In genomic region chr12:12273291-12273957, GRCh38 we compare ENCODE assay signal across 23 cellular contexts. TPM values are rescaled to one million over a fixed set of nuclear protein-coding genes. Genes with fewer than 3 reads are reported as not detected.
DNase-seq lines count a peak whose midpoint lies in the region; ATAC-seq, FAIRE-seq and TF ChIP-seq lines count a peak whose summit lies in the region.
"Had no signal": no experiment of that assay in that cellular context is flagged by ENCODE, and none has a peak within 500 bp of the region (broad histone marks: within the 10 kb centered on the region; RNA-seq: fewer than 3 reads in every experiment).

No MANE protein-coding gene starts in this region.

- H3K4ac ChIP-seq in H1 (replicated peaks; ENCODE audit: insufficient read length, low read depth, low read length): peak overlapping the region; percentile 7

- no peak for FAIRE-seq in H1 (lab: Jason Lieb, UNC)
- FAIRE-seq: islet of Langerhans had no signal

- H2BK5ac ChIP-seq in H1 (ENCODE audit: low read depth, low read length): peak overlapping the region; percentile 78; the same call in 1 of the 2 replicates

- no peak overlapping the region for H3K4me3 Mint-ChIP-seq in Caco-2 (ENCODE audit: unreplicated experiment)
- H3K4me3 Mint-ChIP-seq: CD4-positive, CD25-positive, alpha-beta regulatory T cell; central memory CD8-positive, alpha-beta T cell; H9 had no signal

- H2BK20ac ChIP-seq in H1 (ENCODE audit: low read length): peak overlapping the region; percentile 90; the same call in 1 of the 2 replicates

- no peak for TF ChIP-seq EP300 in H1 (IDR thresholded peaks at IDR 0.05; ENCODE audit: borderline replicate concordance in 1 of 2, low read depth in 2 of 2, low read length in 2 of 2)

- H3K4me3 ChIP-seq in Caco-2 (ENCODE audit: low read depth, low read length) (no peak overlapping the region), MG63 (no peak overlapping the region), H1 (ENCODE audit: extremely low read depth in 1 of 4, insufficient read depth in 2 of 4, low read depth in 3 of 4, low read length in 4 of 4) (no peak overlapping the region), parathyroid adenoma (ENCODE audit: low read depth, low read length) (no peak overlapping the region)
- H3K4me3 ChIP-seq: adrenal gland had no signal

- no TSS peak for BruUV-seq in Caco-2 (replicated peaks; lab: Mats Ljungman, UMichigan)

- no peaks in the 10 kb centered on the region for H3K23me2 ChIP-seq in H1 (ENCODE audit: low read depth, low read length)

- H3K4me1 ChIP-seq in Caco-2 (peaks cover 9% of the 10 kb centered on the region), H1 (replicated peaks in 1 of 4; ENCODE audit: control insufficient read depth in 3 of 4, insufficient read depth in 4 of 4, low read length in 3 of 4) (peaks cover 0 to 3% (median 0%) of the 10 kb centered on the region in 4 experiments; a peak in 4 of 7 replicates), parathyroid adenoma (peaks cover 4% of the 10 kb centered on the region)
- H3K4me1 ChIP-seq: adrenal gland had no signal

- H3K9me3 ChIP-seq in Caco-2: no peaks in the 10 kb centered on the region; the same call in 1 of the 2 replicates
- H3K9me3 ChIP-seq in MG63: peaks cover 3% of the 10 kb centered on the region; the same call in 1 of the 2 replicates
- no peaks in the 10 kb centered on the region for H3K9me3 ChIP-seq in H1 (ENCODE audit: insufficient read depth in 2 of 2, low read depth in 1 of 2, low read length in 1 of 2)
- no peaks in the 10 kb centered on the region for H3K9me3 ChIP-seq in parathyroid adenoma (ENCODE audit: control insufficient read depth, low read length)
- H3K9me3 ChIP-seq: adrenal gland had no signal

- H3K36me3 Mint-ChIP-seq in Caco-2 (ENCODE audit: insufficient read depth, unreplicated experiment): no peaks in the 10 kb centered on the region
- H3K36me3 Mint-ChIP-seq: CD4-positive, CD25-positive, alpha-beta regulatory T cell had no signal

- H3K27me3 Mint-ChIP-seq in Caco-2 (ENCODE audit: insufficient read depth, unreplicated experiment): no peaks in the 10 kb centered on the region

- H3K4me1 Mint-ChIP-seq in Caco-2 (ENCODE audit: low read depth, unreplicated experiment): peaks cover 22% of the 10 kb centered on the region
- H3K4me1 Mint-ChIP-seq: CD4-positive, CD25-positive, alpha-beta regulatory T cell; central memory CD8-positive, alpha-beta T cell had no signal

- H2AK5ac ChIP-seq in H1 (ENCODE audit: low read depth, low read length): no peak overlapping the region

- H3K9ac ChIP-seq in H1 (replicated peaks in 1 of 4; ENCODE audit: extremely low read depth in 1 of 4, low read depth in 3 of 4, low read length in 3 of 4): no peak overlapping the region
- no peak overlapping the region for H3K9ac ChIP-seq in parathyroid adenoma

- peak overlapping the region; percentile 31 for H3K27ac Mint-ChIP-seq in Caco-2 (ENCODE audit: unreplicated experiment)
- H3K27ac Mint-ChIP-seq: CD4-positive, CD25-positive, alpha-beta regulatory T cell had no signal

- TF ChIP-seq POLR2A in H1 (IDR thresholded peaks at IDR 0.05; ENCODE audit: control extremely low read depth in 1 of 2, low read depth in 2 of 2, low read length in 2 of 2): no peak

- H4K91ac ChIP-seq in H1 (replicated peaks; ENCODE audit: insufficient read length, low read length): no peak overlapping the region

- ATAC-seq in GM18873 (IDR thresholded peaks at IDR 0.05; ENCODE audit: low FRiP score, unreplicated experiment): no peak
- no peak for ATAC-seq in GM18861 (IDR thresholded peaks at IDR 0.05; ENCODE audit: unreplicated experiment)
- ATAC-seq in GM18858 (IDR thresholded peaks at IDR 0.05; ENCODE audit: unreplicated experiment): no peak

- CTCF ChIA-PET in Caco-2 (lab: Charles Lee): no interaction called here
- CTCF ChIA-PET in H1 (lab: Charles Lee; ENCODE audit: partially characterized antibody): no interaction called here

- WGBS in H1 (ENCODE audit: extremely low coverage in 1 of 2, insufficient coverage in 1 of 2, insufficient read length in 1 of 2, insufficient replicate concordance in 2 of 2, low coverage in 1 of 2, low lambda C conversion rate in 2 of 2, missing lambda C conversion rate in 1 of 2), 2 experiments: 86% methylated on average over 4 of the region's 4 CpGs; no CpG with 5 or more reads in 1 of the 2 experiments

- H2BK15ac ChIP-seq in H1 (ENCODE audit: low read length): peak overlapping the region; percentile 92; the same call in 1 of the 2 replicates

- TF ChIP-seq RAD21 in H1 (IDR thresholded peaks at IDR 0.05 in 1 of 2, conservative IDR thresholded peaks at IDR 0.05 in 1 of 2; ENCODE audit: low read depth in 2 of 2, low read length in 2 of 2): no peak

- H2BK12ac ChIP-seq in H1 (ENCODE audit: low read depth, low read length): peak overlapping the region; percentile 98

- H4K8ac ChIP-seq in H1 (ENCODE audit: extremely low read depth, insufficient read depth, low read length): no peak overlapping the region

- no peak overlapping the region for H3K14ac ChIP-seq in H1 (ENCODE audit: insufficient read length)

- no peaks in the 10 kb centered on the region for H4K20me1 ChIP-seq in H1 (replicated peaks in 1 of 2; ENCODE audit: control insufficient read depth in 1 of 2, insufficient read depth in 2 of 2, low read length in 2 of 2)

- H3K79me2 ChIP-seq in H1 (ENCODE audit: control insufficient read depth in 1 of 2, insufficient read depth in 2 of 2, low read length in 2 of 2) (no peaks in the 10 kb centered on the region), parathyroid adenoma (no peaks in the 10 kb centered on the region)

- no peak overlapping the region for H3K23ac ChIP-seq in H1 (ENCODE audit: insufficient read length)

- H3K27me3 ChIP-seq in Caco-2 (replicated peaks; ENCODE audit: control insufficient read depth, insufficient read depth, low read length) (no peaks in the 10 kb centered on the region), MG63 (no peaks in the 10 kb centered on the region), H1 (replicated peaks in 1 of 4; ENCODE audit: control insufficient read depth in 3 of 4, extremely low read depth in 1 of 4, insufficient read depth in 3 of 4, low read length in 3 of 4) (no peaks in the 10 kb centered on the region), parathyroid adenoma (ENCODE audit: control insufficient read depth, insufficient read depth, low read length) (no peaks in the 10 kb centered on the region)
- H3K27me3 ChIP-seq: adrenal gland had no signal

- peak overlapping the region; percentile 34 for H3K18ac ChIP-seq in H1 (ENCODE audit: extremely low read depth, low read length)

- intact Hi-C loops in Caco-2 (cut with micrococcal nuclease; ENCODE audit: unreplicated experiment): no loop called here

- peak overlapping the region; percentile 54; the same call in 1 of the 2 replicates for H2AFZ ChIP-seq in H1 (ENCODE audit: low read length)
- peak overlapping the region; percentile 7 for H2AFZ ChIP-seq in parathyroid adenoma

- H4K5ac ChIP-seq in H1 (ENCODE audit: insufficient read length, low read depth, low read length): no peak overlapping the region

- H3K4me2 ChIP-seq in H1 (ENCODE audit: insufficient read depth in 1 of 2, low read depth in 2 of 2, low read length in 2 of 2): 0 out of 4 replicates have a peak overlapping the region, but pooled peaks of 1 of the 2 experiments have one; percentile 13
- no peak overlapping the region for H3K4me2 ChIP-seq in parathyroid adenoma (ENCODE audit: low read length)

- TF ChIP-seq CTCF in Caco-2 (IDR thresholded peaks at IDR 0.05; ENCODE audit: insufficient read depth in 1 of 2, low read depth in 1 of 2, low read length in 1 of 2, severe bottlenecking in 1 of 2, unreplicated experiment in 1 of 2): no peak
- TF ChIP-seq CTCF in H1 (IDR thresholded peaks at IDR 0.05; ENCODE audit: control extremely low read depth in 1 of 3, insufficient read depth in 1 of 3, low read depth in 1 of 3, low read length in 3 of 3): no peak
- no peak for TF ChIP-seq CTCF in parathyroid adenoma (IDR thresholded peaks at IDR 0.05)

- no peaks in the 10 kb centered on the region for H3K9me3 Mint-ChIP-seq in Caco-2 (ENCODE audit: unreplicated experiment)

- H3K36me3 ChIP-seq in Caco-2 (ENCODE audit: control insufficient read depth, insufficient read depth, low read length): no peaks in the 10 kb centered on the region
- no peaks in the 10 kb centered on the region for H3K36me3 ChIP-seq in MG63
- no peaks in the 10 kb centered on the region for H3K36me3 ChIP-seq in H1 (ENCODE audit: control insufficient read depth in 2 of 4, insufficient read depth in 4 of 4, low read length in 3 of 4)
- no peaks in the 10 kb centered on the region for H3K36me3 ChIP-seq in parathyroid adenoma (ENCODE audit: control insufficient read depth, insufficient read depth, low read length)
- H3K36me3 ChIP-seq: adrenal gland had no signal

- no peaks in the 10 kb centered on the region for H3K79me1 ChIP-seq in H1 (ENCODE audit: low read depth, low read length)

- peak overlapping the region; percentile 65 for H2BK120ac ChIP-seq in H1 (replicated peaks; ENCODE audit: low read depth, low read length)

- POLR2A ChIA-PET in Caco-2 (lab: Charles Lee): no interaction called here
- POLR2A ChIA-PET in H1 (lab: Charles Lee; ENCODE audit: partially characterized antibody): no interaction called here

- no peak overlapping the region for H3K56ac ChIP-seq in H1 (replicated peaks; ENCODE audit: insufficient read length, low read depth, low read length)

- no peak for DNase-seq in Caco-2
- peak; percentile 34 for DNase-seq in MG63
- DNase-seq in H1 (ENCODE audit: low read depth in 1 of 2, low spot score in 2 of 2): no peak
- no peak for DNase-seq in kidney glomerular epithelial cell (lab: John Stamatoyannopoulos, UW)
- DNase-seq: activated CD4-positive, CD25-positive, alpha-beta regulatory T cell; CD4-positive, CD25-positive, alpha-beta regulatory T cell; DMS79 treated with DMSO at 0.1 percent for 48 hours; effector CD4-positive, alpha-beta T cell; H9; head of caudate nucleus; KBM-7; NCI-H1930; SHP77 treated with DMSO at 0.1 percent for 48 hours; stimulated activated CD4-positive, alpha-beta T cell treated with anti-CD3 and anti-CD28 coated beads, Interleukin-12 subunit alpha, Interleukin-12 subunit beta, amount 100 ng/mL, for 4 hours; T-helper 2 cell had no signal

- H3K27ac ChIP-seq in H1 (ENCODE audit: low read depth, low read length) (0 out of 2 replicates have a peak overlapping the region, but pooled peaks have one; percentile 53), parathyroid adenoma (peak overlapping the region; percentile 0)
- H3K27ac ChIP-seq: adrenal gland, HL-60 had no signal

TF ChIP-seq in H1, 55 proteins besides CTCF, POLR2A, EP300 and RAD21 (continues in another document):
- TF ChIP-seq SIRT6 (IDR thresholded peaks at IDR 0.05; ENCODE audit: low read length): no peak

RNA-seq across cellular contexts. Expression of gene LRP6, which starts 6.6 kb away (rescaled TPM):
- 72.7 and 78.4 TPM in 2 replicates for total RNA-seq in Caco-2 (2022)
- 7.9 and 10.2 TPM in 2 replicates for total RNA-seq in MG63 (2014; rRNA removed; shearing (Covaris generic); ENCODE audit: low replicate concordance)
- 73.2 and 74.0 TPM in 2 replicates for total RNA-seq in H1 (2021; fragmentation: NEBNext Ultra II Directional; extraction: Animal tissue kit (Norgen Biotek cat#: 25700))
- polyA plus RNA-seq in H1 (2011; rRNA removed): 53.6 and 58.1 TPM in 2 replicates
- polyA plus RNA-seq in H1 (2011; cell fraction: cytosol; rRNA removed): 41.0 TPM
- 90.8 TPM for polyA plus RNA-seq in H1 (2011; cell fraction: nucleus; rRNA removed)
- polyA plus RNA-seq in H1 (2012, experiment 1 of 2): 29.7 to 43.9 TPM (median 37.3 TPM) in 4 replicates
- 1.2 TPM for polyA plus RNA-seq in H1 (2012, experiment 2 of 2)
- polyA plus RNA-seq in H1 (2013, experiment 1 of 2): 38.9 TPM
- polyA plus RNA-seq in H1 (2013, experiment 2 of 2): 39.7 TPM
- polyA minus RNA-seq in H1 (2011; rRNA and poly(A)+ RNA removed): 307 and 385 TPM in 2 replicates
- 116 TPM for polyA minus RNA-seq in H1 (2011; cell fraction: cytosol; rRNA and poly(A)+ RNA removed)
- polyA minus RNA-seq in H1 (2011; cell fraction: nucleus; rRNA and poly(A)+ RNA removed): 226 TPM
